ENCODE assay signal across 15 cellular contexts in the genomic region with DNA sequence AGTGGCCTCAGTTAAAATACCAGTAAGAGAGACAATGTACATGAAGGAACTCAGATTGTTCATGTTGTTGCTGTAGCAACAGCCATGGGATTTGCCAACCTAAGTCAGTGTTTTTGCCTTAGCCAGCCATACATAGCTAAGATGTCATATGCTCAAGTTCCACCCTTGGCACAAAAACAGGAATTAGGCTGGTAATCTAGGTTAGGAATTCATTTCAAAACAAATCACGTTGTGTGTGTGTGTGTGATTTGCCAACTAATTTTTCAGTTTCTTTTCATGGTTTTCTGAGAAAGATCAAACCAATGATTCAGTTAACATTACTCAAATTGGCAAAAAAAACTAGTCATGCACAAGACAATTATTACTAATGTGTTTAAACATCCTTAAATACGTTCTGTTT.
DNase-seq lines count a peak whose midpoint lies in the region.
"Had no signal": no experiment of that assay in that cellular context is flagged by ENCODE, and none has a peak within 500 bp of the region (broad histone marks: within the 10 kb centered on the region; RNA-seq: fewer than 3 reads in every experiment).

No MANE protein-coding gene starts in this region.

- H3K9ac ChIP-seq in endocrine pancreas (ENCODE audit: control insufficient read depth, insufficient read depth, low read length): no peak overlapping the region

- peaks cover 5% of the 10 kb centered on the region for H3K4me1 ChIP-seq in endocrine pancreas (ENCODE audit: control insufficient read depth, insufficient read depth, low read length)

- H3K36me3 ChIP-seq in endocrine pancreas (ENCODE audit: control insufficient read depth, insufficient read depth, low read length): no peaks in the 10 kb centered on the region
- H3K36me3 ChIP-seq: right atrium auricular region had no signal

- H3K27me3 ChIP-seq in endocrine pancreas (ENCODE audit: control insufficient read depth, insufficient read depth, low read length): no peaks in the 10 kb centered on the region
- H3K27me3 ChIP-seq: right atrium auricular region had no signal

- intact Hi-C loops in cardiac septum (cut with DNase I): no loop called here

- peak in 2 of 3 experiments; percentile 10 to 75 for DNase-seq in NCI-H1417 (lab: John Stamatoyannopoulos, UW)
- DNase-seq in NCI-H1417 treated with DMSO at 0.1 percent for 48 hours (lab: John Stamatoyannopoulos, UW): no peak
- peak; percentile 61 for DNase-seq in NCI-H69 (lab: John Stamatoyannopoulos, UW)
- peak; percentile 72 for DNase-seq in renal cortical epithelial cell (ENCODE audit: low read depth)
- no peak for DNase-seq in NCI-H524 (lab: John Stamatoyannopoulos, UW)
- no peak for DNase-seq in cortex of kidney (lab: John Stamatoyannopoulos, UW)
- no peak for DNase-seq in cardiac septum (ENCODE audit: low spot score)
- DNase-seq: 8988T; activated CD4-positive, alpha-beta T cell treated with anti-CD3 and anti-CD28 coated beads, Interleukin-2, amount 50 U/mL, for 4 hours; activated naive CD4-positive, alpha-beta T cell treated with anti-CD3 and anti-CD28 coated beads for 36 hours; DND-41; effector memory CD8-positive, alpha-beta T cell; NCI-H1048 had no signal

- H3K4me3 ChIP-seq in endocrine pancreas (ENCODE audit: control insufficient read depth, insufficient read depth, low read length): peak overlapping the region; percentile 6
- H3K4me3 ChIP-seq: right atrium auricular region had no signal

- H3K9me3 ChIP-seq in endocrine pancreas (ENCODE audit: control insufficient read depth, low read length): no peaks in the 10 kb centered on the region
- H3K9me3 ChIP-seq: right atrium auricular region had no signal

Comparison
In these comparisons a context has a peak if more than half of its experiments do, and no peak if none do; other contexts are left out.
1. DNase-seq: peak in NCI-H1417 (2 of 3), NCI-H69 (single experiment) and renal cortical epithelial cell (single experiment); none in NCI-H1417 treated with DMSO at 0.1 percent for 48 hours (single experiment), NCI-H524 (0 of 2), cortex of kidney (single experiment) and cardiac septum (single experiment).